Comparison of ENCODE assay signal across 8 cellular contexts in genomic region chr11:78575478-78575877, GRCh38. TPM values are rescaled to one million over a fixed set of nuclear protein-coding genes. Genes with fewer than 3 reads are reported as not detected.
DNase-seq lines count a peak whose midpoint lies in the region; ATAC-seq, FAIRE-seq and TF ChIP-seq lines count a peak whose summit lies in the region.

No MANE protein-coding gene starts in this region.

- peak overlapping the region; percentile 49 for H3K9ac ChIP-seq in endothelial cell of umbilical vein (replicated peaks; ENCODE audit: extremely low read depth, insufficient read depth, low read length)

- TF ChIP-seq POLR2A in endothelial cell of umbilical vein (IDR thresholded peaks at IDR 0.05; ENCODE audit: low read depth, low read length): no peak

- no peaks in the 10 kb centered on the region for H3K9me3 Mint-ChIP-seq in Calu3 (ENCODE audit: low read depth, unreplicated experiment)

- no peaks in the 10 kb centered on the region for H3K9me1 ChIP-seq in endothelial cell of umbilical vein (replicated peaks; ENCODE audit: control insufficient read depth, extremely low read depth, insufficient read depth, low read length)

- WGBS in pancreas, 2 donors: 43 to 44% methylated on average over 10 of the region's 10 CpGs

- peak overlapping the region; percentile 90 for H3K27ac ChIP-seq in Panc1 (ENCODE audit: low read length)
- H3K27ac ChIP-seq in endothelial cell of umbilical vein (ENCODE audit: insufficient read depth, low read depth, low read length): no peak overlapping the region
- H3K27ac ChIP-seq in pancreas: peak overlapping the region; percentile 65 to 86 (median 81)

- dilution Hi-C loops in endothelial cell of umbilical vein (cut with MboI; ENCODE audit: extremely low pct_ligation_motif_present, low sequenced_read_pairs): no loop called here

- peaks cover 13% of the 10 kb centered on the region for H3K79me2 ChIP-seq in endothelial cell of umbilical vein (ENCODE audit: control insufficient read depth, insufficient read depth, low read length)

- H3K36me3 Mint-ChIP-seq in Calu3 (ENCODE audit: insufficient read depth, unreplicated experiment): peaks cover 22% of the 10 kb centered on the region

- no peak overlapping the region for H3K27ac Mint-ChIP-seq in Calu3 (ENCODE audit: unreplicated experiment)

- ATAC-seq in Panc1: no peak
- ATAC-seq in pancreas: no peak
- no peak for ATAC-seq in HG03025 (IDR thresholded peaks at IDR 0.05; ENCODE audit: low FRiP score, unreplicated experiment)
- no peak for ATAC-seq in GM19452 (IDR thresholded peaks at IDR 0.05; ENCODE audit: unreplicated experiment)
- ATAC-seq in GM19324 (IDR thresholded peaks at IDR 0.05; ENCODE audit: low FRiP score, unreplicated experiment): no peak

- peak overlapping the region; percentile 95 for H2AFZ ChIP-seq in endothelial cell of umbilical vein (ENCODE audit: low read depth, low read length)

- no peak for TF ChIP-seq CTCF in Calu3 (IDR thresholded peaks at IDR 0.05; ENCODE audit: unreplicated experiment)
- no peak for TF ChIP-seq CTCF in Panc1 (IDR thresholded peaks at IDR 0.05)
- TF ChIP-seq CTCF in endothelial cell of umbilical vein (IDR thresholded peaks at IDR 0.05; ENCODE audit: extremely low read depth in 1 of 2, insufficient read depth in 1 of 2, low read depth in 1 of 2, low read length in 2 of 2): no peak
- TF ChIP-seq CTCF in pancreas (IDR thresholded peaks at IDR 0.05): no peak

- H3K36me3 ChIP-seq in Panc1 (ENCODE audit: control insufficient read depth, insufficient read depth, low read length) (0 out of 2 replicates have a peak, but pooled peaks cover 3% of the 10 kb centered on the region), endothelial cell of umbilical vein (ENCODE audit: control insufficient read depth in 2 of 2, extremely low read depth in 1 of 2, insufficient read depth in 2 of 2, low read length in 2 of 2) (peaks cover 3 to 4% of the 10 kb centered on the region in 2 experiments), pancreas (peaks cover 0 to 5% (median 0%) of the 10 kb centered on the region in 3 donors)

- no TSS peak for BruUV-seq in Calu3 (replicated peaks; lab: Mats Ljungman, UMichigan)
- BruUV-seq in Panc1 (replicated peaks; lab: Mats Ljungman, UMichigan): no TSS peak
- no TSS peak for BruUV-seq in endothelial cell of umbilical vein (replicated peaks; lab: Mats Ljungman, UMichigan)

- peaks cover 14% of the 10 kb centered on the region for H3K4me1 Mint-ChIP-seq in Calu3 (ENCODE audit: low read depth, unreplicated experiment)

- FAIRE-seq in endothelial cell of umbilical vein (lab: Jason Lieb, UNC) (no peak), pancreas (lab: Jason Lieb, UNC) (no peak)

- peak overlapping the region; percentile 98 for H3K4me3 Mint-ChIP-seq in Calu3 (ENCODE audit: low read depth, unreplicated experiment)

- POLR2A ChIA-PET in Panc1 (lab: Charles Lee): no interaction called here
- POLR2A ChIA-PET in endothelial cell of umbilical vein (lab: Charles Lee): no interaction called here

- no peaks in the 10 kb centered on the region for H4K20me1 ChIP-seq in endothelial cell of umbilical vein (replicated peaks; ENCODE audit: control insufficient read depth, extremely low read depth, insufficient read depth, low read length)

- no peaks in the 10 kb centered on the region for H3K27me3 Mint-ChIP-seq in Calu3 (ENCODE audit: unreplicated experiment)

- H3K27me3 ChIP-seq in Panc1 (ENCODE audit: control insufficient read depth, insufficient read depth, low read length) (peaks cover 2% of the 10 kb centered on the region; the same call in 1 of the 2 replicates), endothelial cell of umbilical vein (ENCODE audit: control insufficient read depth in 2 of 2, insufficient read depth in 2 of 2, low read length in 2 of 2) (no peaks in the 10 kb centered on the region), pancreas (no peaks in the 10 kb centered on the region)

- H3K4me2 ChIP-seq in endothelial cell of umbilical vein (ENCODE audit: insufficient read depth, low read length): peak overlapping the region; percentile 93

- CTCF ChIA-PET in Calu3 (lab: Charles Lee): no interaction called here
- CTCF ChIA-PET in Panc1 (lab: Charles Lee): interaction anchor here (1.4 kb wide), 1 partner anchor 11 kb away, joined by 7 read pairs; no protein-coding TSS in a partner anchor
- CTCF ChIA-PET in endothelial cell of umbilical vein (lab: Charles Lee): interaction anchor here (0.9 to 2.8 kb wide), 5 partner anchors 10 to 426 kb away, joined by 3 to 31 read pairs (median 8); no protein-coding TSS in a partner anchor

- no peaks in the 10 kb centered on the region for H3K9me3 ChIP-seq in Panc1 (ENCODE audit: control insufficient read depth, insufficient read depth, low read depth, low read length)
- H3K9me3 ChIP-seq in endothelial cell of umbilical vein (replicated peaks; ENCODE audit: control insufficient read depth, insufficient read depth, low read length): no peaks in the 10 kb centered on the region
- H3K9me3 ChIP-seq in pancreas: no peaks in the 10 kb centered on the region

- peaks cover 14% of the 10 kb centered on the region for H3K4me1 ChIP-seq in Panc1 (ENCODE audit: control insufficient read depth, insufficient read depth, low read length)
- H3K4me1 ChIP-seq in endothelial cell of umbilical vein (ENCODE audit: control insufficient read depth, extremely low read depth, insufficient read depth, low read length): peaks cover 14% of the 10 kb centered on the region
- H3K4me1 ChIP-seq in pancreas: peaks cover 0 to 18% (median 4%) of the 10 kb centered on the region in 3 donors

- no peak for DNase-seq in Calu3
- no peak for DNase-seq in Panc1 (ENCODE audit: low read depth, low spot score)
- no peak for DNase-seq in endothelial cell of umbilical vein (ENCODE audit: low read depth, low spot score)
- DNase-seq in pancreas: no peak
- DNase-seq in HuH-7 (ENCODE audit: low spot score): no peak

- H3K4me3 ChIP-seq in Panc1 (ENCODE audit: low read depth in 2 of 2, low read length in 2 of 2) (peak overlapping the region; percentile 62 to 98), endothelial cell of umbilical vein (replicated peaks in 1 of 3; ENCODE audit: insufficient read depth in 1 of 3, low read depth in 1 of 3, low read length in 3 of 3) (peak overlapping the region in 2 of 3 experiments; percentile 84 to 86), pancreas (peak overlapping the region; percentile 66 to 95 (median 87))

- intact Hi-C loops in Calu3 (cut with micrococcal nuclease; ENCODE audit: unreplicated experiment) (no loop called here), Panc1 (cut with micrococcal nuclease; ENCODE audit: unreplicated experiment) (no loop called here), endothelial cell of umbilical vein (cut with micrococcal nuclease) (no loop called here), pancreas (cut with DNase I) (no loop called here)

- in situ Hi-C loops in Panc1 (cut with HindIII; ENCODE audit: low pct_unique_long_range_greater_than_20kb, low sequenced_read_pairs): no loop called here

TF ChIP-seq in endothelial cell of umbilical vein, 7 proteins besides CTCF, POLR2A, EP300 and RAD21:
- TF ChIP-seq, protein P1, sequence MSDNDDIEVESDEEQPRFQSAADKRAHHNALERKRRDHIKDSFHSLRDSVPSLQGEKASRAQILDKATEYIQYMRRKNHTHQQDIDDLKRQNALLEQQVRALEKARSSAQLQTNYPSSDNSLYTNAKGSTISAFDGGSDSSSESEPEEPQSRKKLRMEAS (IDR thresholded peaks at IDR 0.05; ENCODE audit: insufficient read depth, insufficient read length): no peak
- TF ChIP-seq FOS (IDR thresholded peaks at IDR 0.05; ENCODE audit: borderline replicate concordance, insufficient read depth, low read length) (no peak), POLR2AphosphoS5 (IDR thresholded peaks at IDR 0.05; ENCODE audit: insufficient read depth, low read depth, low read length) (no peak), EZH2 (IDR thresholded peaks at IDR 0.05; ENCODE audit: borderline replicate concordance, low read depth, low read length, severe bottlenecking) (no peak), GATA2 (IDR thresholded peaks at IDR 0.05; ENCODE audit: insufficient read depth, insufficient read length, low read depth, low read length) (no peak)

RNA-seq across cellular contexts. Expression of gene NARS2, which starts 0.8 kb away (rescaled TPM):
- total RNA-seq in Calu3 (2022) (17.8 and 20.2 TPM in 2 replicates), Panc1 (2021; ENCODE audit: unreplicated experiment) (29.8 TPM), endothelial cell of umbilical vein (15.5 and 16.7 TPM in 2 replicates), pancreas (10 to 100 TPM in 1 of 6 donors, 1 to 10 TPM in 5; 5.1 to 10.2 (median 7.0) TPM)
- 18.7 TPM for polyA plus RNA-seq in Panc1 (2012; ENCODE audit: insufficient read length)
- polyA plus RNA-seq in endothelial cell of umbilical vein (5.3 and 6.9 TPM in 2 replicates), pancreas (10 to 100 TPM in 1 of 2 donors, 1 to 10 TPM in 1; 8.4 to 15.0 TPM)
- polyA plus RNA-seq in endothelial cell of umbilical vein (2011; cell fraction: cytosol; rRNA removed): 7.9 TPM in 2 replicates
- 8.6 and 13.3 TPM in 2 replicates for polyA plus RNA-seq in endothelial cell of umbilical vein (2011; cell fraction: nucleus; rRNA removed)
- 15.5 and 24.7 TPM in 2 replicates for polyA plus RNA-seq in endothelial cell of umbilical vein (2012)
- polyA minus RNA-seq in endothelial cell of umbilical vein: 8.2 and 11.5 TPM in 2 replicates
- polyA minus RNA-seq in endothelial cell of umbilical vein (2011; cell fraction: cytosol; rRNA and poly(A)+ RNA removed): 11.9 TPM
- polyA minus RNA-seq in endothelial cell of umbilical vein (2011; cell fraction: nucleus; rRNA and poly(A)+ RNA removed): 15.2 and 21.6 TPM in 2 replicates
